In genomic region chr14:55314449-55314848, GRCh38 we compare ENCODE assay signal across 26 cellular contexts.
"Had no signal": no experiment of that assay in that cellular context is flagged by ENCODE, and none has a peak within 500 bp of the region (broad histone marks: within the 10 kb centered on the region; RNA-seq: fewer than 3 reads in every experiment).

No MANE protein-coding gene starts in this region.

- H3K36me3 ChIP-seq: lower lobe of right lung, prostate gland had no signal

- H3K27me3 ChIP-seq: foreskin keratinocyte, heart right ventricle, neural progenitor cell, spleen, testis, tibial artery had no signal

- H3K9me3 ChIP-seq: prostate gland, testis had no signal

- H3K27me3 Mint-ChIP-seq: stimulated activated memory B cell treated with anti-CD40 and anti-IgM and Interleukin-4, amounts not matched to agents 10 μg/mL and 1 μg/mL and 100 μg/mL, for 72 hours; type B pancreatic cell had no signal

- ATAC-seq: esophagus mucosa; foreskin keratinocyte; heart right ventricle; left colon; left ventricle myocardium superior; lower lobe of right lung; right cardiac atrium; stimulated activated memory B cell treated with anti-CD40 and anti-IgM and Interleukin-4, amounts not matched to agents 10 μg/mL and 1 μg/mL and 100 μg/mL, for 72 hours; stimulated activated naive CD8-positive, alpha-beta T cell treated with anti-CD3 and anti-CD28 coated beads, Interleukin-15, Interleukin-2, amounts not matched to agents 100 U/mL and 50 U/mL, for 24 hours had no signal

- H2AFZ ChIP-seq: neural progenitor cell had no signal

- H3K4me3 ChIP-seq: heart right ventricle, lower lobe of right lung, neural progenitor cell, prostate gland, skin epidermis, spleen, testis, tibial artery had no signal

- DNase-seq: cerebellar nuclear complex; cortex of kidney; foreskin keratinocyte; glutamatergic neuron; heart right ventricle; hippocampal formation; islet precursor cell; kidney glomerular epithelial cell; left colon; left ventricle myocardium superior; lower lobe of right lung; right cardiac atrium; spleen; stimulated activated CD4-positive, alpha-beta T cell treated with anti-CD3 and anti-CD28 coated beads, Interleukin-4, amount 100 ng/mL, for 4 hours; stimulated activated naive CD8-positive, alpha-beta T cell treated with anti-CD3 and anti-CD28 coated beads, Interleukin-15, Interleukin-2, amounts not matched to agents 100 U/mL and 50 U/mL, for 24 hours; substantia nigra; testis; tibial artery had no signal

- H3K9ac ChIP-seq: neural progenitor cell had no signal

- H3K27ac Mint-ChIP-seq: nephron; neural progenitor cell; stimulated activated memory B cell treated with anti-CD40 and anti-IgM and Interleukin-4, amounts not matched to agents 10 μg/mL and 1 μg/mL and 100 μg/mL, for 72 hours had no signal

- H3K27ac ChIP-seq: epithelial cell of prostate, foreskin keratinocyte, heart right ventricle, lower lobe of right lung, neural progenitor cell, skin epidermis, spleen, testis, tibial artery had no signal

- H3K4me1 ChIP-seq: foreskin keratinocyte had no signal

- H3K4me3 Mint-ChIP-seq: nephron; neural progenitor cell; stimulated activated memory B cell treated with anti-CD40 and anti-IgM and Interleukin-4, amounts not matched to agents 10 μg/mL and 1 μg/mL and 100 μg/mL, for 72 hours; type B pancreatic cell had no signal

- H3K4me1 Mint-ChIP-seq: neural progenitor cell had no signal

- H3K4me2 ChIP-seq: neural progenitor cell had no signal
